Comparison of ENCODE assay signal across 1 cellular context in the genomic region with DNA sequence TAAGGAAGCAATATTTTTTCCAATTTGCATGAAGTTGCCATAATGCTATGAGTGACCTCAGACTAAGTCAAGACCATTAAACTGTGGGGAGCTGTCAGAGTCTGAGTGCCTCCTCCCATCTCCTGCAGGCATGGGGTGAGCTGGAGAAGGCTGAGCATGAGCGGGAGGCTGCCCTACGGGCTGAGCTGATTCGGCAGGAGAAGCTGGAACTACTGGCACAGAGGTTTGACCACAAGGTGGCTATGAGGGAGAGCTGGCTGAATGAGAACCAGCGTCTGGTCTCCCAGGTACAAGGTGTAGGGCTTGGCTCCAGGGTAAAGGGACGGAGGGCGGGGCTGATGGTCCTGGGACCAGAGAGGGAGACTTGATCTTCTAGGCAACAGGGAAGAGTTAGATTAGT.
TF ChIP-seq lines count a peak whose summit lies in the region.

No MANE protein-coding gene starts in this region.

TF ChIP-seq in WTC11, 78 proteins besides CTCF, POLR2A, EP300 and RAD21 (continued from another document):
- TF ChIP-seq, protein P1, sequence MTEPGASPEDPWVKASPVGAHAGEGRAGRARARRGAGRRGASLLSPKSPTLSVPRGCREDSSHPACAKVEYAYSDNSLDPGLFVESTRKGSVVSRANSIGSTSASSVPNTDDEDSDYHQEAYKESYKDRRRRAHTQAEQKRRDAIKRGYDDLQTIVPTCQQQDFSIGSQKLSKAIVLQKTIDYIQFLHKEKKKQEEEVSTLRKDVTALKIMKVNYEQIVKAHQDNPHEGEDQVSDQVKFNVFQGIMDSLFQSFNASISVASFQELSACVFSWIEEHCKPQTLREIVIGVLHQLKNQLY (CRISPR knock-in tag; IDR thresholded peaks at IDR 0.05) = no peak
